9 cellular contexts compared by ENCODE assay signal in the genomic region with DNA sequence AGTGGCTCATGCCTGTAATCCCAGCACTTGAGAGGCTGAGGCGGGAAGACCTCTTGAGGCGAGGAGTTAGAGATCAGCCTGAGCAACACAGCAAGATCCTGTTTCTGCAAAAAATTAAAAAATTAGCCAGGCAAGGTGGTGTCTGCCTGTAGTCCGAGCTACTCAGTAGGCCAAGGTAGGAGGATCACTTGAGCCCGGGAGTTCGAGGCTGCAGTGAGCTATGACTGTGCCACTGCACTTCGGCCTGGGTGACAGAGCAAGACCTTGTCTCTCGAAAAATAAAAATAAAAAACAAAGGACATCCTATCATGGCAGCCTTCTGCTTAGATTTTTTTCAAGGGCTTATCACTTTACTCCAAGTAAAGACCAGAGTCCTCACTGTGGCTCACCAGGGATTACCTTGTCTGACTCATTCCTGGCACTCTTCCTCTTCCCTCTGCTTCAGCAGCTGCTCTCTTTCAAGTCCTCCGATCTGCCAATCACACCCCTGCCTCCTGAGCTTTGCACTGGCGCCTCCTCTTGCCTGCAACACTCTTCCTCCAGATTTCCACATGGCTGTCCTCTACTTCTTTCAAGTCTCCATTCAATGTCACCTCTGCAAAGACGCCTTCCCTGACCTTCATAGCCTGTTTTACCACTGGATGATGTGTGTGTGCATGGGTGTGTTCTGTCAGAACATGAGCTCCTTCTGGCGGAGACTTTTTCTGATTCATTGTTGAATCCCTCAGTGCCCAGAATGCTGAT. TPM values are rescaled to one million over a fixed set of nuclear protein-coding genes. Genes with fewer than 3 reads are reported as not detected.
DNase-seq lines count a peak whose midpoint lies in the region; ATAC-seq, FAIRE-seq and TF ChIP-seq lines count a peak whose summit lies in the region.
"Had no signal": no experiment of that assay in that cellular context is flagged by ENCODE, and none has a peak within 500 bp of the region (broad histone marks: within the 10 kb centered on the region; RNA-seq: fewer than 3 reads in every experiment).

No MANE protein-coding gene starts in this region.

- no peaks in the 10 kb centered on the region for H3K27me3 ChIP-seq in CD8-positive, alpha-beta memory T cell (ENCODE audit: insufficient read depth, low read length, poor library complexity, severe bottlenecking)

- FAIRE-seq in H54 (lab: Jason Lieb, UNC), result peak; percentile 91

- POLR2A ChIA-PET in CD8-positive, alpha-beta memory T cell (lab: Charles Lee), result no interaction called here

- H3K36me3 Mint-ChIP-seq in stimulated activated effector memory CD8-positive, alpha-beta T cell treated with anti-CD3 and anti-CD28 coated beads, Interleukin-12 subunit alpha, Interleukin-12 subunit beta, amount 100 ng/mL, for 72 hours, result no peaks in the 10 kb centered on the region
- H3K36me3 Mint-ChIP-seq in CD8-positive, alpha-beta memory T cell, result peaks cover 0 to 2% (median 0%) of the 10 kb centered on the region in 3 donors

- H3K36me3 ChIP-seq in CD8-positive, alpha-beta memory T cell (ENCODE audit: insufficient read depth, low read length), result no peaks in the 10 kb centered on the region

- no peak overlapping the region for H3K27ac Mint-ChIP-seq in stimulated activated effector memory CD8-positive, alpha-beta T cell treated with anti-CD3 and anti-CD28 coated beads, Interleukin-12 subunit alpha, Interleukin-12 subunit beta, amount 100 ng/mL, for 72 hours
- H3K27ac Mint-ChIP-seq in CD8-positive, alpha-beta memory T cell, result peak overlapping the region in 1 of 8 donors; percentile 5

- no peaks in the 10 kb centered on the region for H3K9me3 Mint-ChIP-seq in stimulated activated effector memory CD8-positive, alpha-beta T cell treated with anti-CD3 and anti-CD28 coated beads, Interleukin-12 subunit alpha, Interleukin-12 subunit beta, amount 100 ng/mL, for 72 hours
- no peaks in the 10 kb centered on the region for H3K9me3 Mint-ChIP-seq in CD8-positive, alpha-beta memory T cell

- no peaks in the 10 kb centered on the region for H3K27me3 Mint-ChIP-seq in CD8-positive, alpha-beta memory T cell

- no peaks in the 10 kb centered on the region for H3K9me3 ChIP-seq in CD8-positive, alpha-beta memory T cell (ENCODE audit: low read length)

- no peak overlapping the region for H3K4me3 ChIP-seq in epithelial cell of esophagus (ENCODE audit: low read length)
- no peak overlapping the region for H3K4me3 ChIP-seq in CD8-positive, alpha-beta memory T cell (ENCODE audit: low read length)

- TF ChIP-seq CTCF in epithelial cell of esophagus (IDR thresholded peaks at IDR 0.05; ENCODE audit: insufficient read depth, low read depth, low read length, missing control alignments), result no peak

- CTCF ChIA-PET in CD8-positive, alpha-beta memory T cell (lab: Charles Lee), result interaction anchor here (0.7 to 1.0 kb wide), 2 partner anchors 9 to 15 kb away, joined by 3 read pairs; no protein-coding TSS in a partner anchor

- no peaks in the 10 kb centered on the region for H3K4me1 ChIP-seq in CD8-positive, alpha-beta memory T cell (ENCODE audit: insufficient read depth, low read length)

- peaks cover 23% of the 10 kb centered on the region for H3K4me1 Mint-ChIP-seq in stimulated activated effector memory CD8-positive, alpha-beta T cell treated with anti-CD3 and anti-CD28 coated beads, Interleukin-12 subunit alpha, Interleukin-12 subunit beta, amount 100 ng/mL, for 72 hours
- H3K4me1 Mint-ChIP-seq in CD8-positive, alpha-beta memory T cell, result peaks cover 4 to 15% (median 10%) of the 10 kb centered on the region in 3 donors

- DNase-seq in H54 (ENCODE audit: insufficient read length, low spot score) (peak; percentile 76), OCI-M1 (lab: John Stamatoyannopoulos, UW) (peak; percentile 56), epithelial cell of esophagus (ENCODE audit: low read depth) (peak; percentile 94), putamen (ENCODE audit: low spot score) (peak; percentile 47), SKM-1 (lab: John Stamatoyannopoulos, UW; ENCODE audit: unreplicated experiment) (no peak), SKM-1 treated with dmso at 0.1 percent for 144 hours (lab: John Stamatoyannopoulos, UW; ENCODE audit: unreplicated experiment) (no peak)
- DNase-seq in stimulated activated effector memory CD8-positive, alpha-beta T cell treated with anti-CD3 and anti-CD28 coated beads, Interleukin-12 subunit alpha, Interleukin-12 subunit beta, amount 100 ng/mL, for 72 hours (ENCODE audit: low spot score in 2 of 2), result no peak
- no peak for DNase-seq in CD8-positive, alpha-beta memory T cell
- DNase-seq: stimulated activated CD4-positive, alpha-beta T cell treated with anti-CD3 and anti-CD28 coated beads, Interleukin-4, amount 100 ng/mL, for 4 hours had no signal

- no peak overlapping the region for H3K4me3 Mint-ChIP-seq in stimulated activated effector memory CD8-positive, alpha-beta T cell treated with anti-CD3 and anti-CD28 coated beads, Interleukin-12 subunit alpha, Interleukin-12 subunit beta, amount 100 ng/mL, for 72 hours
- no peak overlapping the region for H3K4me3 Mint-ChIP-seq in CD8-positive, alpha-beta memory T cell

- H3K27ac ChIP-seq in CD8-positive, alpha-beta memory T cell (ENCODE audit: low read depth, low read length), result no peak overlapping the region

- no peak for TF ChIP-seq POLR2A in H54 (IDR thresholded peaks at IDR 0.05; ENCODE audit: low read depth, low read length)

- ATAC-seq in stimulated activated effector memory CD8-positive, alpha-beta T cell treated with anti-CD3 and anti-CD28 coated beads, Interleukin-12 subunit alpha, Interleukin-12 subunit beta, amount 100 ng/mL, for 72 hours, result no peak

RNA-seq across cellular contexts. Expression of gene PRTFDC1, which starts 7.7 kb away (rescaled TPM):
- total RNA-seq in CD8-positive, alpha-beta memory T cell, result 1 to 10 TPM; 1.5 to 1.6 TPM
- 1.3 TPM for polyA plus RNA-seq in CD8-positive, alpha-beta memory T cell

Comparison
In these comparisons a context has a peak if more than half of its experiments do, and no peak if none do; other contexts are left out.
1. DNase-seq: peak in H54 (single experiment), OCI-M1 (single experiment), epithelial cell of esophagus (single experiment) and putamen (single experiment); none in stimulated activated effector memory CD8-positive, alpha-beta T cell treated with anti-CD3 and anti-CD28 coated beads, Interleukin-12 subunit alpha, Interleukin-12 subunit beta, amount 100 ng/mL, for 72 hours (0 of 2), SKM-1 (single experiment), SKM-1 treated with dmso at 0.1 percent for 144 hours (single experiment) and CD8-positive, alpha-beta memory T cell (0 of 5).